In genomic region chr2:210782222-210782621, GRCh38 we compare ENCODE assay signal across 25 cellular contexts.
DNase-seq lines count a peak whose midpoint lies in the region; ATAC-seq and TF ChIP-seq lines count a peak whose summit lies in the region.
"Had no signal": no experiment of that assay in that cellular context is flagged by ENCODE, and none has a peak within 500 bp of the region (broad histone marks: within the 10 kb centered on the region; RNA-seq: fewer than 3 reads in every experiment).

No MANE protein-coding gene starts in this region.

- in situ Hi-C loops in gastrocnemius medialis (cut with MboI; ENCODE audit: low sequenced_read_pairs in 4 of 4): no loop called here

- no peaks in the 10 kb centered on the region for H3K4me1 Mint-ChIP-seq in progenitor cell of endocrine pancreas (ENCODE audit: low read depth)
- H3K4me1 Mint-ChIP-seq: CD14-positive monocyte; CD4-positive, alpha-beta memory T cell; CD4-positive, CD25-positive, alpha-beta regulatory T cell; CD8-positive, alpha-beta memory T cell had no signal

- H3K27me3 ChIP-seq in left ventricle myocardium inferior (ENCODE audit: low read depth): no peaks in the 10 kb centered on the region
- no peaks in the 10 kb centered on the region for H3K27me3 ChIP-seq in gastrocnemius medialis
- H3K27me3 ChIP-seq: BE2C, BLaER1 had no signal

- H3K27ac Mint-ChIP-seq in progenitor cell of endocrine pancreas: peak overlapping the region; percentile 61
- H3K27ac Mint-ChIP-seq: CD14-positive monocyte; CD4-positive, alpha-beta memory T cell; CD4-positive, CD25-positive, alpha-beta regulatory T cell; CD8-positive, alpha-beta memory T cell had no signal

- H3K9me3 ChIP-seq in left ventricle myocardium inferior (replicated peaks) (no peaks in the 10 kb centered on the region), gastrocnemius medialis (no peaks in the 10 kb centered on the region)
- H3K9me3 ChIP-seq: BE2C, BLaER1 had no signal

- no peaks in the 10 kb centered on the region for H3K27me3 Mint-ChIP-seq in progenitor cell of endocrine pancreas
- H3K27me3 Mint-ChIP-seq: CD4-positive, alpha-beta memory T cell; CD4-positive, CD25-positive, alpha-beta regulatory T cell; CD8-positive, alpha-beta memory T cell had no signal

- H3K36me3 ChIP-seq in left ventricle myocardium inferior (no peaks in the 10 kb centered on the region), gastrocnemius medialis (no peaks in the 10 kb centered on the region)
- H3K36me3 ChIP-seq: BE2C, BLaER1 had no signal

- H3K36me3 Mint-ChIP-seq in progenitor cell of endocrine pancreas (ENCODE audit: insufficient read depth): no peaks in the 10 kb centered on the region
- H3K36me3 Mint-ChIP-seq: CD14-positive monocyte; CD4-positive, alpha-beta memory T cell; CD4-positive, CD25-positive, alpha-beta regulatory T cell; CD8-positive, alpha-beta memory T cell had no signal

- H3K4me3 ChIP-seq in left ventricle myocardium inferior (no peak overlapping the region), gastrocnemius medialis (no peak overlapping the region)
- H3K4me3 ChIP-seq: BLaER1 had no signal

- no peaks in the 10 kb centered on the region for H3K9me3 Mint-ChIP-seq in progenitor cell of endocrine pancreas (ENCODE audit: low read depth)

- no peak overlapping the region for H3K27ac ChIP-seq in left ventricle myocardium inferior (replicated peaks)
- no peak overlapping the region for H3K27ac ChIP-seq in gastrocnemius medialis
- H3K27ac ChIP-seq: BLaER1 had no signal

- ATAC-seq in gastrocnemius medialis: no peak

- TF ChIP-seq CTCF in left ventricle myocardium inferior (IDR thresholded peaks at IDR 0.05; ENCODE audit: borderline replicate concordance) (peak; percentile 9), progenitor cell of endocrine pancreas (IDR thresholded peaks at IDR 0.05; ENCODE audit: unreplicated experiment) (no peak), gastrocnemius medialis (IDR thresholded peaks at IDR 0.05 in 4 of 5, conservative IDR thresholded peaks at IDR 0.05 in 1 of 5) (no peak)

- H3K4me1 ChIP-seq in left ventricle myocardium inferior: no peaks in the 10 kb centered on the region
- H3K4me1 ChIP-seq in gastrocnemius medialis: no peaks in the 10 kb centered on the region
- H3K4me1 ChIP-seq: BE2C, BLaER1 had no signal

- TF ChIP-seq POLR2A in gastrocnemius medialis (IDR thresholded peaks at IDR 0.05): no peak

- no peak overlapping the region for H3K4me3 Mint-ChIP-seq in progenitor cell of endocrine pancreas (ENCODE audit: low read depth)
- H3K4me3 Mint-ChIP-seq: CD14-positive monocyte; CD4-positive, alpha-beta memory T cell; CD4-positive, CD25-positive, alpha-beta regulatory T cell; CD8-positive, alpha-beta memory T cell had no signal

- intact Hi-C loops in left ventricle myocardium inferior (cut with micrococcal nuclease): no loop called here
- intact Hi-C loops in cardiac septum (cut with DNase I): no loop called here
- intact Hi-C loops in gastrocnemius medialis (cut with DNase I; ENCODE audit: low total_unique reads): no loop called here

- DNase-seq in left ventricle myocardium inferior: no peak
- DNase-seq in cardiac septum (ENCODE audit: low spot score): no peak
- peak; percentile 11 for DNase-seq in kidney glomerular epithelial cell (lab: John Stamatoyannopoulos, UW)
- no peak for DNase-seq in progenitor cell of endocrine pancreas (ENCODE audit: low spot score, unreplicated experiment)
- peak; percentile 0 for DNase-seq in renal cortical epithelial cell (ENCODE audit: low read depth)
- DNase-seq in dedifferentiated amniotic fluid mesenchymal stem cell (ENCODE audit: extremely low spot score): no peak
- no peak for DNase-seq in cerebellar cortex (ENCODE audit: low spot score)
- no peak for DNase-seq in gastrocnemius medialis
- DNase-seq: 8988T; ACHN; BE2C; C1 segment of cervical spinal cord; CD4-positive, alpha-beta memory T cell; CD4-positive, CD25-positive, alpha-beta regulatory T cell; CD8-positive, alpha-beta memory T cell; COR-L47; DMS 273 treated with DMSO at 0.1 percent for 48 hours; DMS153; DMS53; DMS79; DND-41; EL; GDM1 had no signal

Comparison
In these comparisons a context has a peak if more than half of its experiments do, and no peak if none do; other contexts are left out.
1. DNase-seq: peak in kidney glomerular epithelial cell (single experiment) and renal cortical epithelial cell (single experiment); none in left ventricle myocardium inferior (single experiment), cardiac septum (single experiment), progenitor cell of endocrine pancreas (single experiment), dedifferentiated amniotic fluid mesenchymal stem cell (single experiment), cerebellar cortex (single experiment) and gastrocnemius medialis (0 of 2).